ENCODE assay signal across 30 cellular contexts in genomic region chr15:87878161-87878560, GRCh38.
"Had no signal": no experiment of that assay in that cellular context is flagged by ENCODE, and none has a peak within 500 bp of the region (broad histone marks: within the 10 kb centered on the region; RNA-seq: fewer than 3 reads in every experiment).

No MANE protein-coding gene starts in this region.

- H3K9me3 ChIP-seq: gastrocnemius medialis, mucosa of descending colon, prostate gland, right atrium auricular region, sigmoid colon, spleen, thoracic aorta, tibial nerve, upper lobe of left lung had no signal

- FAIRE-seq: colon, kidney, urothelium cell line had no signal

- H3K27ac Mint-ChIP-seq: endodermal cell; memory B cell; mesothelial cell of epicardium; naive B cell; nephron; neural progenitor cell; stimulated activated memory B cell treated with anti-CD40 and anti-IgM and Interleukin-4, amounts not matched to agents 10 μg/mL and 1 μg/mL and 100 μg/mL, for 72 hours had no signal

- H3K36me3 Mint-ChIP-seq: memory B cell; mesothelial cell of epicardium; naive B cell; neural progenitor cell; stimulated activated memory B cell treated with anti-CD40 and anti-IgM and Interleukin-4, amounts not matched to agents 10 μg/mL and 1 μg/mL and 100 μg/mL, for 72 hours had no signal

- H3K4me1 Mint-ChIP-seq: memory B cell; naive B cell; stimulated activated memory B cell treated with anti-CD40 and anti-IgM and Interleukin-4, amounts not matched to agents 10 μg/mL and 1 μg/mL and 100 μg/mL, for 72 hours had no signal

- H3K27ac ChIP-seq: dorsolateral prefrontal cortex, epithelial cell of prostate, gastrocnemius medialis, neural progenitor cell, prostate gland, right atrium auricular region, sigmoid colon, spleen, thoracic aorta, tibial nerve, upper lobe of left lung had no signal

- DNase-seq: dorsolateral prefrontal cortex; effector CD8-positive, alpha-beta T cell; endodermal cell; foreskin fibroblast; gastrocnemius medialis; head of caudate nucleus; kidney; mucosa of descending colon; naive B cell; sigmoid colon; spleen; stimulated activated CD4-positive, alpha-beta T cell treated with anti-CD3 and anti-CD28 coated beads, Interleukin-4, amount 100 ng/mL, for 4 hours; stimulated activated naive CD8-positive, alpha-beta T cell treated with anti-CD3 and anti-CD28 coated beads, Interleukin-15, Interleukin-2, amounts not matched to agents 100 U/mL and 50 U/mL, for 24 hours; substantia nigra; upper lobe of left lung had no signal

- H3K36me3 ChIP-seq: gastrocnemius medialis, neural progenitor cell, prostate gland, right atrium auricular region, sigmoid colon, spleen, upper lobe of left lung had no signal

- H3K4me3 Mint-ChIP-seq: endodermal cell; memory B cell; mesothelial cell of epicardium; naive B cell; nephron; neural progenitor cell; stimulated activated memory B cell treated with anti-CD40 and anti-IgM and Interleukin-4, amounts not matched to agents 10 μg/mL and 1 μg/mL and 100 μg/mL, for 72 hours had no signal

- ATAC-seq: esophagus mucosa; gastrocnemius medialis; left lobe of liver; mucosa of descending colon; stimulated activated memory B cell treated with anti-CD40 and anti-IgM and Interleukin-4, amounts not matched to agents 10 μg/mL and 1 μg/mL and 100 μg/mL, for 72 hours; stimulated activated naive CD8-positive, alpha-beta T cell treated with anti-CD3 and anti-CD28 coated beads, Interleukin-15, Interleukin-2, amounts not matched to agents 100 U/mL and 50 U/mL, for 24 hours had no signal

- H3K4me1 ChIP-seq: gastrocnemius medialis, prostate gland, sigmoid colon, upper lobe of left lung had no signal

- H2AFZ ChIP-seq: neural progenitor cell had no signal

- H3K4me3 ChIP-seq: dorsolateral prefrontal cortex, gastrocnemius medialis, lung, mucosa of descending colon, neural progenitor cell, prostate gland, right atrium auricular region, sigmoid colon, spleen, thoracic aorta, tibial nerve, upper lobe of left lung had no signal

- H3K9me3 Mint-ChIP-seq: endodermal cell; mesothelial cell of epicardium; nephron; neural progenitor cell; stimulated activated memory B cell treated with anti-CD40 and anti-IgM and Interleukin-4, amounts not matched to agents 10 μg/mL and 1 μg/mL and 100 μg/mL, for 72 hours had no signal

- H3K9ac ChIP-seq: neural progenitor cell had no signal

- H3K4me2 ChIP-seq: neural progenitor cell had no signal

- H3K27me3 ChIP-seq: dorsolateral prefrontal cortex, gastrocnemius medialis, neural progenitor cell, right atrium auricular region, sigmoid colon, spleen, tibial nerve, upper lobe of left lung had no signal

- H3K27me3 Mint-ChIP-seq: stimulated activated memory B cell treated with anti-CD40 and anti-IgM and Interleukin-4, amounts not matched to agents 10 μg/mL and 1 μg/mL and 100 μg/mL, for 72 hours had no signal
